12 cellular contexts compared by ENCODE assay signal in genomic region chr14:93967637-93968250, GRCh38. TPM values are rescaled to one million over a fixed set of nuclear protein-coding genes. Genes with fewer than 3 reads are reported as not detected.
DNase-seq lines count a peak whose midpoint lies in the region; ATAC-seq and TF ChIP-seq lines count a peak whose summit lies in the region.
"Had no signal": no experiment of that assay in that cellular context is flagged by ENCODE, and none has a peak within 500 bp of the region (broad histone marks: within the 10 kb centered on the region; RNA-seq: fewer than 3 reads in every experiment).

No MANE protein-coding gene starts in this region.

- peak overlapping the region; percentile 97 to 100 (median 98) for H3K27ac ChIP-seq in gastrocnemius medialis
- H3K27ac ChIP-seq: parathyroid adenoma had no signal

- H3K9me3 ChIP-seq in gastrocnemius medialis, result no peaks in the 10 kb centered on the region

- TF ChIP-seq POLR2A in gastrocnemius medialis (IDR thresholded peaks at IDR 0.05), result peak in 1 of 2 donors; percentile 7

- H3K4me3 ChIP-seq in gastrocnemius medialis, result no peak overlapping the region

- H3K27ac Mint-ChIP-seq in immature natural killer cell, result no peak overlapping the region

- peaks cover 94 to 99% of the 10 kb centered on the region in 2 donors for H3K4me1 ChIP-seq in gastrocnemius medialis

- H3K4me3 Mint-ChIP-seq in immature natural killer cell, result no peak overlapping the region

- no peaks in the 10 kb centered on the region for H3K9me3 Mint-ChIP-seq in immature natural killer cell

- peaks cover 0 to 3% (median 0%) of the 10 kb centered on the region in 3 donors for H3K36me3 Mint-ChIP-seq in immature natural killer cell

- peak; percentile 67 to 93 for DNase-seq in NOMO-1 (lab: John Stamatoyannopoulos, UW; ENCODE audit: unreplicated experiment in 2 of 2)
- DNase-seq in gastrocnemius medialis, result peak in 1 of 2 donors; percentile 40
- DNase-seq in cerebellum (ENCODE audit: low spot score), result no peak
- no peak for DNase-seq in NCI-H345 (lab: John Stamatoyannopoulos, UW)
- DNase-seq in immature natural killer cell, result no peak
- no peak for DNase-seq in iPS-NIHi7 (ENCODE audit: extremely low spot score)
- DNase-seq: NCI-H2227 treated with DMSO at 0.1 percent for 48 hours; stimulated activated naive CD8-positive, alpha-beta T cell treated with anti-CD3 and anti-CD28 coated beads, Interleukin-15, Interleukin-2, amounts not matched to agents 100 U/mL and 50 U/mL, for 24 hours had no signal

- TF ChIP-seq CTCF in gastrocnemius medialis (IDR thresholded peaks at IDR 0.05 in 4 of 5, conservative IDR thresholded peaks at IDR 0.05 in 1 of 5), result no peak

- H3K4me1 Mint-ChIP-seq in immature natural killer cell, result peaks cover 54 to 60% of the 10 kb centered on the region in 2 donors

- H3K27me3 ChIP-seq in gastrocnemius medialis, result no peaks in the 10 kb centered on the region

- peak; percentile 26 for ATAC-seq in GM19025 (IDR thresholded peaks at IDR 0.05; ENCODE audit: low read depth, unreplicated experiment)
- ATAC-seq in HG02884 (IDR thresholded peaks at IDR 0.05; ENCODE audit: unreplicated experiment), result peak; percentile 24
- ATAC-seq in gastrocnemius medialis, result no peak
- ATAC-seq: stimulated activated naive CD8-positive, alpha-beta T cell treated with anti-CD3 and anti-CD28 coated beads, Interleukin-15, Interleukin-2, amounts not matched to agents 100 U/mL and 50 U/mL, for 24 hours had no signal

- in situ Hi-C loops in gastrocnemius medialis (cut with MboI; ENCODE audit: low sequenced_read_pairs in 4 of 4), result no loop called here

- H3K36me3 ChIP-seq in gastrocnemius medialis, result no peaks in the 10 kb centered on the region

- peaks cover 4 to 6% (median 6%) of the 10 kb centered on the region in 3 donors for H3K27me3 Mint-ChIP-seq in immature natural killer cell (ENCODE audit: low read depth in 3 of 3)

- intact Hi-C loops in gastrocnemius medialis (cut with DNase I; ENCODE audit: low total_unique reads), result no loop called here

RNA-seq across cellular contexts. Expression of gene ASB2, which starts 8.6 kb away (rescaled TPM):
- total RNA-seq in gastrocnemius medialis, result 100 to 1,000 TPM; 335 to 819 (median 539) TPM
- total RNA-seq in cerebellum, result 0.54 TPM
- polyA plus RNA-seq in immature natural killer cell, result 1 to 10 TPM; 1.4 to 4.2 (median 2.7) TPM

RNA-seq across cellular contexts. Expression of gene CCDC197, which starts 29.4 kb away (rescaled TPM):
- total RNA-seq in gastrocnemius medialis (under 1 TPM in 2 of 4 donors, not detected in 2; 0.56 to 0.61 TPM), cerebellum (not detected)
- not detected for polyA plus RNA-seq in immature natural killer cell
- total RNA-seq: epithelial cell of proximal tubule had no signal

RNA-seq across cellular contexts. Expression of gene FAM181A, which starts 40.6 kb away (rescaled TPM):
- total RNA-seq in gastrocnemius medialis, result not detected
- total RNA-seq in cerebellum, result 2.4 TPM
- polyA plus RNA-seq in immature natural killer cell, result not detected
- total RNA-seq: epithelial cell of proximal tubule had no signal

RNA-seq across cellular contexts. Expression of gene OTUB2, which starts 58.4 kb away (rescaled TPM):
- under 1 TPM in 1 of 4 donors, not detected in 3; 0.11 TPM for total RNA-seq in gastrocnemius medialis
- total RNA-seq in cerebellum, result 6.3 TPM
- under 1 TPM in 2 of 3 donors, not detected in 1; 0.22 to 0.33 TPM for polyA plus RNA-seq in immature natural killer cell

Comparison
In these comparisons a context has a peak if more than half of its experiments do, and no peak if none do; other contexts are left out.
1. ATAC-seq: peak in GM19025 (single experiment) and HG02884 (single experiment); none in gastrocnemius medialis (0 of 2).
2. DNase-seq: peak in NOMO-1 (2 of 2); none in cerebellum (single experiment), NCI-H345 (single experiment), immature natural killer cell (0 of 3) and iPS-NIHi7 (single experiment).
3. RNA of gene ASB2, which starts 8.6 kb away (total RNA-seq): 335 to 819 TPM in gastrocnemius medialis; 0.54 TPM in cerebellum (single experiment); every median in the first group is over 100 times any median in the second.